ENCODE assay signal across 26 cellular contexts in genomic region chr13:105008606-105009005, GRCh38.
"Had no signal": no experiment of that assay in that cellular context is flagged by ENCODE, and none has a peak within 500 bp of the region (broad histone marks: within the 10 kb centered on the region; RNA-seq: fewer than 3 reads in every experiment).

No MANE protein-coding gene starts in this region.

- H3K4me3 ChIP-seq: colonic mucosa, dorsolateral prefrontal cortex, gastrocnemius medialis, right atrium auricular region, smooth muscle cell, stomach, thyroid gland, upper lobe of right lung had no signal

- H3K9me3 ChIP-seq: colonic mucosa, gastrocnemius medialis, right atrium auricular region, stomach, thyroid gland, upper lobe of right lung had no signal

- H3K27ac Mint-ChIP-seq: activated B cell treated with CpG ODN at 0.5 μM for 24 hours; activated CD4-positive, alpha-beta T cell treated with anti-CD3 and anti-CD28 coated beads for 36 hours; activated CD8-positive, alpha-beta memory T cell treated with anti-CD3 and anti-CD28 coated beads, Interleukin-2, amount 10 ng/mL, durations not matched to agents 7 days and 5 days; activated CD8-positive, alpha-beta T cell treated with anti-CD3 and anti-CD28 coated beads, Interleukin-2, amount 10 ng/mL, durations not matched to agents 7 days and 5 days; activated naive CD4-positive, alpha-beta T cell treated with anti-CD3 and anti-CD28 coated beads, Interleukin-2, amount 50 U/mL, for 72 hours; activated T-cell treated with anti-CD3 and anti-CD28 coated beads, Interleukin-2, amount 50 U/mL, for 72 hours; naive thymus-derived CD8-positive, alpha-beta T cell; stimulated activated naive B cell treated with anti-CD40 and anti-IgM and Interleukin-4, amounts not matched to agents 10 μg/mL and 1 μg/mL and 100 μg/mL, for 72 hours; T-helper 17 cell had no signal

- H3K4me1 Mint-ChIP-seq: activated B cell treated with CpG ODN at 0.5 μM for 24 hours; activated CD4-positive, alpha-beta T cell treated with anti-CD3 and anti-CD28 coated beads for 36 hours; activated CD8-positive, alpha-beta memory T cell treated with anti-CD3 and anti-CD28 coated beads, Interleukin-2, amount 10 ng/mL, durations not matched to agents 7 days and 5 days; naive thymus-derived CD8-positive, alpha-beta T cell; stimulated activated naive B cell treated with anti-CD40 and anti-IgM and Interleukin-4, amounts not matched to agents 10 μg/mL and 1 μg/mL and 100 μg/mL, for 72 hours; T-helper 17 cell had no signal

- DNase-seq: activated B cell treated with CpG ODN at 0.5 μM for 24 hours; activated CD4-positive, alpha-beta T cell treated with anti-CD3 and anti-CD28 coated beads for 36 hours; activated CD8-positive, alpha-beta memory T cell treated with anti-CD3 and anti-CD28 coated beads, Interleukin-2, amount 10 ng/mL, durations not matched to agents 7 days and 5 days; activated CD8-positive, alpha-beta T cell treated with anti-CD3 and anti-CD28 coated beads, Interleukin-2, amount 10 ng/mL, durations not matched to agents 7 days and 5 days; activated naive CD4-positive, alpha-beta T cell; activated T-cell treated with anti-CD3 and anti-CD28 coated beads, Interleukin-2, amount 50 U/mL, for 72 hours; aorta; colonic mucosa; dorsolateral prefrontal cortex; effector memory CD4-positive, alpha-beta T cell; gastrocnemius medialis; glutamatergic neuron; left colon; midbrain; naive thymus-derived CD8-positive, alpha-beta T cell; stimulated activated CD4-positive, alpha-beta T cell treated with anti-CD3 and anti-CD28 coated beads, Interleukin-1b, Interleukin-23, amount 100 ng/mL, for 48 hours; stimulated activated naive B cell treated with anti-CD40 and anti-IgM and Interleukin-4, amounts not matched to agents 10 μg/mL and 1 μg/mL and 100 μg/mL, for 72 hours; stomach; T-helper 17 cell; T1000; thyroid gland; upper lobe of right lung had no signal

- H3K36me3 ChIP-seq: colonic mucosa, gastrocnemius medialis, right atrium auricular region, stomach, thyroid gland, upper lobe of right lung had no signal

- H3K36me3 Mint-ChIP-seq: activated CD8-positive, alpha-beta memory T cell treated with anti-CD3 and anti-CD28 coated beads, Interleukin-2, amount 10 ng/mL, durations not matched to agents 7 days and 5 days; activated naive CD4-positive, alpha-beta T cell treated with anti-CD3 and anti-CD28 coated beads, Interleukin-2, amount 50 U/mL, for 72 hours; naive thymus-derived CD8-positive, alpha-beta T cell; stimulated activated naive B cell treated with anti-CD40 and anti-IgM and Interleukin-4, amounts not matched to agents 10 μg/mL and 1 μg/mL and 100 μg/mL, for 72 hours had no signal

- H3K4me1 ChIP-seq: colonic mucosa, gastrocnemius medialis, right atrium auricular region, stomach, thyroid gland, upper lobe of right lung had no signal

- H3K9me3 Mint-ChIP-seq: activated B cell treated with CpG ODN at 0.5 μM for 24 hours; activated naive CD4-positive, alpha-beta T cell treated with anti-CD3 and anti-CD28 coated beads, Interleukin-2, amount 50 U/mL, for 72 hours; activated T-cell treated with anti-CD3 and anti-CD28 coated beads, Interleukin-2, amount 50 U/mL, for 72 hours; naive thymus-derived CD8-positive, alpha-beta T cell; stimulated activated naive B cell treated with anti-CD40 and anti-IgM and Interleukin-4, amounts not matched to agents 10 μg/mL and 1 μg/mL and 100 μg/mL, for 72 hours had no signal

- H3K27ac ChIP-seq: colonic mucosa, dorsolateral prefrontal cortex, gastrocnemius medialis, right atrium auricular region, stomach, thyroid gland, upper lobe of right lung had no signal

- H3K27me3 Mint-ChIP-seq: activated B cell treated with CpG ODN at 0.5 μM for 24 hours; activated CD4-positive, alpha-beta T cell treated with anti-CD3 and anti-CD28 coated beads for 36 hours; activated CD8-positive, alpha-beta memory T cell treated with anti-CD3 and anti-CD28 coated beads, Interleukin-2, amount 10 ng/mL, durations not matched to agents 7 days and 5 days; naive thymus-derived CD8-positive, alpha-beta T cell; stimulated activated naive B cell treated with anti-CD40 and anti-IgM and Interleukin-4, amounts not matched to agents 10 μg/mL and 1 μg/mL and 100 μg/mL, for 72 hours had no signal

- ATAC-seq: activated CD4-positive, alpha-beta T cell treated with anti-CD3 and anti-CD28 coated beads for 36 hours; activated CD8-positive, alpha-beta memory T cell treated with anti-CD3 and anti-CD28 coated beads, Interleukin-2, amount 10 ng/mL, durations not matched to agents 7 days and 5 days; activated CD8-positive, alpha-beta T cell treated with anti-CD3 and anti-CD28 coated beads, Interleukin-2, amount 10 ng/mL, durations not matched to agents 7 days and 5 days; activated naive CD4-positive, alpha-beta T cell treated with anti-CD3 and anti-CD28 coated beads, Interleukin-2, amount 50 U/mL, for 72 hours; activated T-cell treated with anti-CD3 and anti-CD28 coated beads, Interleukin-2, amount 50 U/mL, for 72 hours; gastrocnemius medialis; left colon; naive thymus-derived CD8-positive, alpha-beta T cell; stimulated activated naive B cell treated with anti-CD40 and anti-IgM and Interleukin-4, amounts not matched to agents 10 μg/mL and 1 μg/mL and 100 μg/mL, for 72 hours; T-helper 17 cell; upper lobe of right lung had no signal

- H3K4me3 Mint-ChIP-seq: activated B cell treated with CpG ODN at 0.5 μM for 24 hours; activated CD4-positive, alpha-beta T cell treated with anti-CD3 and anti-CD28 coated beads for 36 hours; activated CD8-positive, alpha-beta memory T cell treated with anti-CD3 and anti-CD28 coated beads, Interleukin-2, amount 10 ng/mL, durations not matched to agents 7 days and 5 days; activated CD8-positive, alpha-beta T cell treated with anti-CD3 and anti-CD28 coated beads, Interleukin-2, amount 10 ng/mL, durations not matched to agents 7 days and 5 days; activated T-cell treated with anti-CD3 and anti-CD28 coated beads, Interleukin-2, amount 50 U/mL, for 72 hours; naive thymus-derived CD8-positive, alpha-beta T cell; neural crest cell; stimulated activated naive B cell treated with anti-CD40 and anti-IgM and Interleukin-4, amounts not matched to agents 10 μg/mL and 1 μg/mL and 100 μg/mL, for 72 hours; T-helper 17 cell had no signal

- H3K27me3 ChIP-seq: colonic mucosa, dorsolateral prefrontal cortex, gastrocnemius medialis, right atrium auricular region, stomach, thyroid gland, upper lobe of right lung had no signal
